36 cellular contexts compared by ENCODE assay signal in genomic region chr6:68012822-68013221, GRCh38.
"Had no signal": no experiment of that assay in that cellular context is flagged by ENCODE, and none has a peak within 500 bp of the region (broad histone marks: within the 10 kb centered on the region; RNA-seq: fewer than 3 reads in every experiment).

No MANE protein-coding gene starts in this region.

- H3K36me3 ChIP-seq: MG63 had no signal

- H3K9me3 ChIP-seq: MG63 had no signal

- H3K27me3 ChIP-seq: MG63 had no signal

- DNase-seq: Karpas-422, Kasumi-1, MG63, MM.1S, MV-4-11, NCI-H1048, NCI-H1092, NCI-H1092 treated with DMSO at 0.1 percent for 48 hours, NCI-H1105, NCI-H1105 treated with DMSO at 0.1 percent for 48 hours, NCI-H1417, NCI-H1417 treated with DMSO at 0.1 percent for 48 hours, NCI-H1436, NCI-H1436 treated with DMSO at 0.1 percent for 48 hours, NCI-H146, NCI-H1694, NCI-H1694 treated with DMSO at 0.1 percent for 48 hours, NCI-H187, NCI-H187 treated with DMSO at 0.1 percent for 48 hours, NCI-H1930, NCI-H2029, NCI-H2029 treated with DMSO at 0.1 percent for 48 hours, NCI-H2081, NCI-H2081 treated with DMSO at 0.1 percent for 48 hours, NCI-H2107, NCI-H2171, NCI-H2171 treated with DMSO at 0.1 percent for 48 hours, NCI-H2227 treated with DMSO at 0.1 percent for 48 hours, NCI-H226, NCI-H345, NCI-H446, NCI-H446 treated with DMSO at 0.1 percent for 48 hours, NCI-H510A, NCI-H510A treated with DMSO at 0.1 percent for 48 hours, NCI-H524, NCI-H524 treated with DMSO at 0.1 percent for 48 hours had no signal

- H3K4me3 ChIP-seq: MG63 had no signal
